1 cellular context compared by ENCODE assay signal in the genomic region with DNA sequence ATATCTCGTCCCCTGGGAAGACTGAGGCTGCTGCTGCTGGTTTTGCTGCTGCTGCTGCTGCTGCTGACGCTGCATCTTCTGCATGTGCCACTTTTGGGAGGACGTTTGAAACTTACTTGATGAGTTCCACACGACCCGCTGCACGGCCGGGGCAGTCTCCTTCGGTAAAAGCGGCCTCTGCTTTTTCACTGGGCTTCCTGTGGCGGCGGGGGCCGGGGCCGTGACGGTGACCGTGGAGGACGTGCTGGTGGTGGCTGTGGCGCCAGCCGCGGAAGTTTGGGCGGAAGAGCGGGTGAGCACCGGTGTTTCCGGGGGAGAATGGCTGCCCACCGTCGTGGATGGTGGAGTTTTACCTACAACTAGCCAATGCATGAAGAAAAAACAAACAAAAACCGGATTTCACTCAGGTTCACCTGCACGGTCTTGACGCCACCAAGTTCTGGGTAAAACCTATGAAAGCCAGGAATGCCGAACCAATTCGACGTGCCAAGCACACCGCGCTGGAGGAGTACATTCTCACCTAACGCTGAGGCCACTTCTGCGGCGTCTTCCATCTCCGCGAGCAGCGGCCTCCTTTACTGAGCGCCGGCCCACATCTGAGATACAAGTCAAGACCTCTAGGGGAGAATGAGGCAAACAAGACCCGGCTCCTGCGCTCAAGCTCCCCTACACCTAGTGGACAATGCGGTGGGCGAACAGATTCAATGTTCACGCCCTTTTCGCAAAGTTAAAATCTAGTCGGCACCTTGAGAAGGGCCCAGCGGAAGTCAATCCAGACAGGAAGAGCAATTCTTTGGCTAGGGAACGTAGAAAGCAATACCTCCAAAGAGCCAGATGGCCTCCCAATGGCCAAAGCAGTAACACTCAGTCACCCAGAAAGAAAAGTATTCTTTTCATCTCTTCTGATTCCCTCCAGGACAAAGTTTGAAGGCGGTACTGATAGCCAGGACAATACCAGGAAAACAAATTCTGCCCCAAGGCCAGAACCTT.
TF ChIP-seq lines count a peak whose summit lies in the region.

No MANE protein-coding gene starts in this region.

TF ChIP-seq in GM23338, 12 proteins besides CTCF, POLR2A, EP300 and RAD21 (continued from another document):
- TF ChIP-seq, protein P1, sequence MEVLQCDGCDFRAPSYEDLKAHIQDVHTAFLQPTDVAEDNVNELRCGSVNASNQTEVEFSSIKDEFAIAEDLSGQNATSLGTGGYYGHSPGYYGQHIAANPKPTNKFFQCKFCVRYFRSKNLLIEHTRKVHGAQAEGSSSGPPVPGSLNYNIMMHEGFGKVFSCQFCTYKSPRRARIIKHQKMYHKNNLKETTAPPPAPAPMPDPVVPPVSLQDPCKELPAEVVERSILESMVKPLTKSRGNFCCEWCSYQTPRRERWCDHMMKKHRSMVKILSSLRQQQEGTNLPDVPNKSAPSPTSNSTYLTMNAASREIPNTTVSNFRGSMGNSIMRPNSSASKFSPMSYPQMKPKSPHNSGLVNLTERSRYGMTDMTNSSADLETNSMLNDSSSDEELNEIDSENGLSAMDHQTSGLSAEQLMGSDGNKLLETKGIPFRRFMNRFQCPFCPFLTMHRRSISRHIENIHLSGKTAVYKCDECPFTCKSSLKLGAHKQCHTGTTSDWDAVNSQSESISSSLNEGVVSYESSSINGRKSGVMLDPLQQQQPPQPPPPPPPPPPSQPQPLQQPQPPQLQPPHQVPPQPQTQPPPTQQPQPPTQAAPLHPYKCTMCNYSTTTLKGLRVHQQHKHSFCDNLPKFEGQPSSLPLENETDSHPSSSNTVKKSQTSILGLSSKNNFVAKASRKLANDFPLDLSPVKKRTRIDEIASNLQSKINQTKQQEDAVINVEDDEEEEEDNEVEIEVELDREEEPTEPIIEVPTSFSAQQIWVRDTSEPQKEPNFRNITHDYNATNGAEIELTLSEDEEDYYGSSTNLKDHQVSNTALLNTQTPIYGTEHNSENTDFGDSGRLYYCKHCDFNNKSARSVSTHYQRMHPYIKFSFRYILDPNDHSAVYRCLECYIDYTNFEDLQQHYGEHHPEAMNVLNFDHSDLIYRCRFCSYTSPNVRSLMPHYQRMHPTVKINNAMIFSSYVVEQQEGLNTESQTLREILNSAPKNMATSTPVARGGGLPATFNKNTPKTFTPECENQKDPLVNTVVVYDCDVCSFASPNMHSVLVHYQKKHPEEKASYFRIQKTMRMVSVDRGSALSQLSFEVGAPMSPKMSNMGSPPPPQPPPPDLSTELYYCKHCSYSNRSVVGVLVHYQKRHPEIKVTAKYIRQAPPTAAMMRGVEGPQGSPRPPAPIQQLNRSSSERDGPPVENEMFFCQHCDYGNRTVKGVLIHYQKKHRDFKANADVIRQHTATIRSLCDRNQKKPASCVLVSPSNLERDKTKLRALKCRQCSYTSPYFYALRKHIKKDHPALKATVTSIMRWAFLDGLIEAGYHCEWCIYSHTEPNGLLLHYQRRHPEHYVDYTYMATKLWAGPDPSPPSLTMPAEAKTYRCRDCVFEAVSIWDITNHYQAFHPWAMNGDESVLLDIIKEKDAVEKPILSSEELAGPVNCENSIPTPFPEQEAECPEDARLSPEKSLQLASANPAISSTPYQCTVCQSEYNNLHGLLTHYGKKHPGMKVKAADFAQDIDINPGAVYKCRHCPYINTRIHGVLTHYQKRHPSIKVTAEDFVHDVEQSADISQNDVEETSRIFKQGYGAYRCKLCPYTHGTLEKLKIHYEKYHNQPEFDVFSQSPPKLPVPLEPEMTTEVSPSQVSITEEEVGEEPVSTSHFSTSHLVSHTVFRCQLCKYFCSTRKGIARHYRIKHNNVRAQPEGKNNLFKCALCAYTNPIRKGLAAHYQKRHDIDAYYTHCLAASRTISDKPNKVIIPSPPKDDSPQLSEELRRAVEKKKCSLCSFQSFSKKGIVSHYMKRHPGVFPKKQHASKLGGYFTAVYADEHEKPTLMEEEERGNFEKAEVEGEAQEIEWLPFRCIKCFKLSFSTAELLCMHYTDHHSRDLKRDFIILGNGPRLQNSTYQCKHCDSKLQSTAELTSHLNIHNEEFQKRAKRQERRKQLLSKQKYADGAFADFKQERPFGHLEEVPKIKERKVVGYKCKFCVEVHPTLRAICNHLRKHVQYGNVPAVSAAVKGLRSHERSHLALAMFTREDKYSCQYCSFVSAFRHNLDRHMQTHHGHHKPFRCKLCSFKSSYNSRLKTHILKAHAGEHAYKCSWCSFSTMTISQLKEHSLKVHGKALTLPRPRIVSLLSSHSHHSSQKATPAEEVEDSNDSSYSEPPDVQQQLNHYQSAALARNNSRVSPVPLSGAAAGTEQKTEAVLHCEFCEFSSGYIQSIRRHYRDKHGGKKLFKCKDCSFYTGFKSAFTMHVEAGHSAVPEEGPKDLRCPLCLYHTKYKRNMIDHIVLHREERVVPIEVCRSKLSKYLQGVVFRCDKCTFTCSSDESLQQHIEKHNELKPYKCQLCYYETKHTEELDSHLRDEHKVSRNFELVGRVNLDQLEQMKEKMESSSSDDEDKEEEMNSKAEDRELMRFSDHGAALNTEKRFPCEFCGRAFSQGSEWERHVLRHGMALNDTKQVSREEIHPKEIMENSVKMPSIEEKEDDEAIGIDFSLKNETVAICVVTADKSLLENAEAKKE (CRISPR knock-in tag; IDR thresholded peaks at IDR 0.05), result no peak
- TF ChIP-seq CREB1 (CRISPR knock-in tag; IDR thresholded peaks at IDR 0.05; ENCODE audit: low read depth) (no peak), EZH2phosphoT487 (IDR thresholded peaks at IDR 0.05; ENCODE audit: unreplicated experiment) (no peak), STAT1 (IDR thresholded peaks at IDR 0.05; ENCODE audit: unreplicated experiment) (no peak), NANOG (IDR thresholded peaks at IDR 0.05; ENCODE audit: borderline replicate concordance) (no peak), ZNF114 (CRISPR knock-in tag; IDR thresholded peaks at IDR 0.05) (no peak), ZNF331 (CRISPR knock-in tag; IDR thresholded peaks at IDR 0.05; ENCODE audit: low read depth) (no peak), POLR2AphosphoS5 (IDR thresholded peaks at IDR 0.05; ENCODE audit: low read depth) (no peak)
- TF ChIP-seq, protein P2, sequence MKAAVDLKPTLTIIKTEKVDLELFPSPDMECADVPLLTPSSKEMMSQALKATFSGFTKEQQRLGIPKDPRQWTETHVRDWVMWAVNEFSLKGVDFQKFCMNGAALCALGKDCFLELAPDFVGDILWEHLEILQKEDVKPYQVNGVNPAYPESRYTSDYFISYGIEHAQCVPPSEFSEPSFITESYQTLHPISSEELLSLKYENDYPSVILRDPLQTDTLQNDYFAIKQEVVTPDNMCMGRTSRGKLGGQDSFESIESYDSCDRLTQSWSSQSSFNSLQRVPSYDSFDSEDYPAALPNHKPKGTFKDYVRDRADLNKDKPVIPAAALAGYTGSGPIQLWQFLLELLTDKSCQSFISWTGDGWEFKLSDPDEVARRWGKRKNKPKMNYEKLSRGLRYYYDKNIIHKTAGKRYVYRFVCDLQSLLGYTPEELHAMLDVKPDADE (IDR thresholded peaks at IDR 0.05), result no peak
- TF ChIP-seq, protein P3, sequence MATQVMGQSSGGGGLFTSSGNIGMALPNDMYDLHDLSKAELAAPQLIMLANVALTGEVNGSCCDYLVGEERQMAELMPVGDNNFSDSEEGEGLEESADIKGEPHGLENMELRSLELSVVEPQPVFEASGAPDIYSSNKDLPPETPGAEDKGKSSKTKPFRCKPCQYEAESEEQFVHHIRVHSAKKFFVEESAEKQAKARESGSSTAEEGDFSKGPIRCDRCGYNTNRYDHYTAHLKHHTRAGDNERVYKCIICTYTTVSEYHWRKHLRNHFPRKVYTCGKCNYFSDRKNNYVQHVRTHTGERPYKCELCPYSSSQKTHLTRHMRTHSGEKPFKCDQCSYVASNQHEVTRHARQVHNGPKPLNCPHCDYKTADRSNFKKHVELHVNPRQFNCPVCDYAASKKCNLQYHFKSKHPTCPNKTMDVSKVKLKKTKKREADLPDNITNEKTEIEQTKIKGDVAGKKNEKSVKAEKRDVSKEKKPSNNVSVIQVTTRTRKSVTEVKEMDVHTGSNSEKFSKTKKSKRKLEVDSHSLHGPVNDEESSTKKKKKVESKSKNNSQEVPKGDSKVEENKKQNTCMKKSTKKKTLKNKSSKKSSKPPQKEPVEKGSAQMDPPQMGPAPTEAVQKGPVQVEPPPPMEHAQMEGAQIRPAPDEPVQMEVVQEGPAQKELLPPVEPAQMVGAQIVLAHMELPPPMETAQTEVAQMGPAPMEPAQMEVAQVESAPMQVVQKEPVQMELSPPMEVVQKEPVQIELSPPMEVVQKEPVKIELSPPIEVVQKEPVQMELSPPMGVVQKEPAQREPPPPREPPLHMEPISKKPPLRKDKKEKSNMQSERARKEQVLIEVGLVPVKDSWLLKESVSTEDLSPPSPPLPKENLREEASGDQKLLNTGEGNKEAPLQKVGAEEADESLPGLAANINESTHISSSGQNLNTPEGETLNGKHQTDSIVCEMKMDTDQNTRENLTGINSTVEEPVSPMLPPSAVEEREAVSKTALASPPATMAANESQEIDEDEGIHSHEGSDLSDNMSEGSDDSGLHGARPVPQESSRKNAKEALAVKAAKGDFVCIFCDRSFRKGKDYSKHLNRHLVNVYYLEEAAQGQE (IDR thresholded peaks at IDR 0.05; ENCODE audit: unreplicated experiment), result no peak
